In genomic region chr3:114847564-114847963, GRCh38 we compare ENCODE assay signal across 28 cellular contexts.
A peak's percentile ranks its signal among the peaks of the same experiment; 100 is the strongest.
DNase-seq lines count a peak whose midpoint lies in the region; ATAC-seq, FAIRE-seq and TF ChIP-seq lines count a peak whose summit lies in the region.
"Had no signal": no experiment of that assay in that cellular context is flagged by ENCODE, and none has a peak within 500 bp of the region (broad histone marks: within the 10 kb centered on the region; RNA-seq: fewer than 3 reads in every experiment).

No MANE protein-coding gene starts in this region.

- H3K27ac ChIP-seq in mammary epithelial cell (ENCODE audit: insufficient read depth, low read depth, low read length) (no peak overlapping the region), rectal smooth muscle tissue (ENCODE audit: low read depth, low read length) (peak overlapping the region; percentile 26), OCI-LY7 (ENCODE audit: low read depth, low read length, poor library complexity, severe bottlenecking) (no peak overlapping the region)
- H3K27ac ChIP-seq: epithelial cell of prostate, WERI-Rb-1 had no signal

- TF ChIP-seq CTCF in MCF 10A (IDR thresholded peaks at IDR 0.05; ENCODE audit: unreplicated experiment), result no peak
- no peak for TF ChIP-seq CTCF in mammary epithelial cell (conservative IDR thresholded peaks at IDR 0.05 in 1 of 2, IDR thresholded peaks at IDR 0.05 in 1 of 2; ENCODE audit: extremely low read depth in 1 of 2, insufficient read depth in 1 of 2, low read depth in 1 of 2, low read length in 2 of 2)
- no peak for TF ChIP-seq CTCF in epithelial cell of esophagus (IDR thresholded peaks at IDR 0.05; ENCODE audit: insufficient read depth, low read depth, low read length, missing control alignments)
- no peak for TF ChIP-seq CTCF in OCI-LY7 (conservative IDR thresholded peaks at IDR 0.05; ENCODE audit: low read length)

- no peak overlapping the region for H3K4me3 Mint-ChIP-seq in MCF 10A (ENCODE audit: unreplicated experiment)
- H3K4me3 Mint-ChIP-seq: activated CD8-positive, alpha-beta T cell treated with anti-CD3 and anti-CD28 coated beads, Interleukin-2, amount 10 ng/mL, durations not matched to agents 7 days and 5 days; CD14-positive monocyte; H9; naive thymus-derived CD4-positive, alpha-beta T cell; T-cell had no signal

- H3K4me2 ChIP-seq in mammary epithelial cell (ENCODE audit: insufficient read depth, low read depth, low read length) (no peak overlapping the region), OCI-LY7 (ENCODE audit: low read length) (no peak overlapping the region)

- BruUV-seq in MCF 10A (replicated peaks; lab: Mats Ljungman, UMichigan) (no TSS peak), mammary epithelial cell (replicated peaks; lab: Mats Ljungman, UMichigan) (no TSS peak), OCI-LY7 (replicated peaks; lab: Mats Ljungman, UMichigan) (no TSS peak)

- no peaks in the 10 kb centered on the region for H3K9me3 ChIP-seq in mammary epithelial cell (replicated peaks; ENCODE audit: insufficient read depth, low read length)
- H3K9me3 ChIP-seq in OCI-LY7 (ENCODE audit: low read length), result no peaks in the 10 kb centered on the region
- H3K9me3 ChIP-seq: left ventricle myocardium inferior had no signal

- no peaks in the 10 kb centered on the region for H3K9me2 ChIP-seq in OCI-LY7 (ENCODE audit: insufficient read depth, low read length)

- H4K20me1 ChIP-seq in mammary epithelial cell (ENCODE audit: insufficient read depth, low read length), result no peaks in the 10 kb centered on the region
- no peaks in the 10 kb centered on the region for H4K20me1 ChIP-seq in OCI-LY7 (ENCODE audit: insufficient read depth, low read length)

- H3K9me3 Mint-ChIP-seq in MCF 10A (ENCODE audit: unreplicated experiment), result no peaks in the 10 kb centered on the region
- H3K9me3 Mint-ChIP-seq: H9; naive thymus-derived CD4-positive, alpha-beta T cell; T-cell had no signal

- WGBS in mammary epithelial cell (ENCODE audit: low coverage, missing lambda C conversion rate), result 64% methylated on average over 2 of the region's 2 CpGs

- H3K4me1 ChIP-seq in mammary epithelial cell (ENCODE audit: insufficient read depth, low read length) (no peaks in the 10 kb centered on the region), rectal smooth muscle tissue (ENCODE audit: control insufficient read depth, insufficient read depth, low read length) (peaks cover 19% of the 10 kb centered on the region), OCI-LY7 (ENCODE audit: insufficient read depth, low read length, poor library complexity, severe bottlenecking) (no peaks in the 10 kb centered on the region)

- no peak overlapping the region for H3K27ac Mint-ChIP-seq in MCF 10A (ENCODE audit: low read depth, unreplicated experiment)
- H3K27ac Mint-ChIP-seq: activated CD8-positive, alpha-beta T cell treated with anti-CD3 and anti-CD28 coated beads, Interleukin-2, amount 10 ng/mL, durations not matched to agents 7 days and 5 days; CD14-positive monocyte; T-cell had no signal

- H3K79me2 ChIP-seq in mammary epithelial cell (ENCODE audit: insufficient read depth, low read length), result no peaks in the 10 kb centered on the region
- no peaks in the 10 kb centered on the region for H3K79me2 ChIP-seq in OCI-LY7 (ENCODE audit: insufficient read depth, low read depth, low read length)

- H3K36me3 ChIP-seq in mammary epithelial cell (ENCODE audit: insufficient read depth, low read length), result no peaks in the 10 kb centered on the region
- no peaks in the 10 kb centered on the region for H3K36me3 ChIP-seq in rectal smooth muscle tissue (ENCODE audit: control insufficient read depth, insufficient read depth, low read length)
- no peaks in the 10 kb centered on the region for H3K36me3 ChIP-seq in OCI-LY7 (ENCODE audit: insufficient read depth, low read length)
- H3K36me3 ChIP-seq: left ventricle myocardium inferior, WERI-Rb-1 had no signal

- H2AFZ ChIP-seq in mammary epithelial cell (ENCODE audit: low read depth, low read length) (no peak overlapping the region), OCI-LY7 (ENCODE audit: low read length) (no peak overlapping the region)

- no peak for TF ChIP-seq POLR2A in GM12891 (IDR thresholded peaks at IDR 0.05; ENCODE audit: low read depth, low read length)

- DNase-seq in MCF 10A (ENCODE audit: unreplicated experiment) (peak; percentile 28), mammary epithelial cell (no peak), epithelial cell of esophagus (ENCODE audit: low read depth) (peak; percentile 16), OCI-LY7 (ENCODE audit: low spot score) (no peak), RKO (ENCODE audit: low spot score) (no peak), GM12891 (ENCODE audit: insufficient read length, low spot score) (no peak)
- DNase-seq: activated CD4-positive, alpha-beta T cell treated with anti-CD3 and anti-CD28 coated beads for 4 hours; activated CD8-positive, alpha-beta T cell treated with anti-CD3 and anti-CD28 coated beads, Interleukin-2, amount 10 ng/mL, durations not matched to agents 7 days and 5 days; activated naive CD4-positive, alpha-beta T cell treated with anti-CD3 and anti-CD28 coated beads, Interleukin-2, amount 50 U/mL, for 16 hours; DMS79; effector CD4-positive, alpha-beta T cell; H9; Kasumi-1; left ventricle myocardium inferior; MV-4-11; naive thymus-derived CD4-positive, alpha-beta T cell; NCI-H1436 treated with DMSO at 0.1 percent for 48 hours; RPMI8226; small intestine; stimulated activated naive CD8-positive, alpha-beta T cell treated with anti-CD3 and anti-CD28 coated beads, Interleukin-15, Interleukin-2, amounts not matched to agents 100 U/mL and 50 U/mL, for 24 hours; T-cell; trophoblast cell; WERI-Rb-1 had no signal

- in situ Hi-C loops in mammary epithelial cell (cut with MboI; ENCODE audit: low sequenced_read_pairs in 2 of 2), result loop anchor here in 1 of 2 donors (25.0 kb wide), 1 partner anchor 315 kb away; no protein-coding TSS in a partner anchor

- dilution Hi-C loops in mammary epithelial cell (cut with HindIII; ENCODE audit: low sequenced_read_pairs), result no loop called here

- ATAC-seq in HG03520 (IDR thresholded peaks at IDR 0.05; ENCODE audit: unreplicated experiment), result no peak
- ATAC-seq: activated CD8-positive, alpha-beta T cell treated with anti-CD3 and anti-CD28 coated beads, Interleukin-2, amount 10 ng/mL, durations not matched to agents 7 days and 5 days; naive thymus-derived CD4-positive, alpha-beta T cell; stimulated activated naive CD8-positive, alpha-beta T cell treated with anti-CD3 and anti-CD28 coated beads, Interleukin-15, Interleukin-2, amounts not matched to agents 100 U/mL and 50 U/mL, for 24 hours; T-cell had no signal

- H3K27me3 Mint-ChIP-seq in MCF 10A (ENCODE audit: insufficient read depth, unreplicated experiment), result no peaks in the 10 kb centered on the region
- H3K27me3 Mint-ChIP-seq: naive thymus-derived CD4-positive, alpha-beta T cell; T-cell had no signal

- H3K4me1 Mint-ChIP-seq in MCF 10A (ENCODE audit: insufficient read depth, unreplicated experiment), result no peaks in the 10 kb centered on the region
- H3K4me1 Mint-ChIP-seq: CD14-positive monocyte had no signal

- FAIRE-seq in GM12891 (lab: Jason Lieb, UNC), result no peak
- FAIRE-seq: G401.6, small intestine had no signal

- H3K9ac ChIP-seq in mammary epithelial cell (ENCODE audit: insufficient read depth, low read length) (no peak overlapping the region), rectal smooth muscle tissue (ENCODE audit: low read length) (no peak overlapping the region)

- H3K27me3 ChIP-seq in mammary epithelial cell (ENCODE audit: insufficient read depth, low read length), result no peaks in the 10 kb centered on the region
- H3K27me3 ChIP-seq in rectal smooth muscle tissue (ENCODE audit: control insufficient read depth, insufficient read depth, low read length), result no peaks in the 10 kb centered on the region

- CTCF ChIA-PET in MCF 10A (lab: Yijun Ruan, JAX) (interaction anchor here (0.6 kb wide), 1 partner anchor 52 kb away, joined by 4 read pairs; no protein-coding TSS in a partner anchor), mammary epithelial cell (lab: Charles Lee; ENCODE audit: low non-redundant PET) (no interaction called here), OCI-LY7 (lab: Charles Lee; ENCODE audit: unreplicated experiment) (no interaction called here)

- no peaks in the 10 kb centered on the region for H3K36me3 Mint-ChIP-seq in MCF 10A (ENCODE audit: insufficient read depth, unreplicated experiment)
- H3K36me3 Mint-ChIP-seq: CD14-positive monocyte had no signal

- no peak overlapping the region for H3K4me3 ChIP-seq in mammary epithelial cell (replicated peaks in 1 of 3; ENCODE audit: insufficient read depth in 1 of 3, low read depth in 2 of 3, low read length in 3 of 3)
- no peak overlapping the region for H3K4me3 ChIP-seq in epithelial cell of esophagus (ENCODE audit: low read length)
- no peak overlapping the region for H3K4me3 ChIP-seq in rectal smooth muscle tissue (ENCODE audit: low read length)
- no peak overlapping the region for H3K4me3 ChIP-seq in OCI-LY7 (ENCODE audit: low read depth, low read length, poor library complexity, severe bottlenecking)
- H3K4me3 ChIP-seq: left ventricle myocardium inferior had no signal

- POLR2A ChIA-PET in MCF 10A (lab: Yijun Ruan, JAX) (no interaction called here), OCI-LY7 (lab: Charles Lee) (no interaction called here)

- intact Hi-C loops in MCF 10A (cut with micrococcal nuclease), result no loop called here
- intact Hi-C loops in mammary epithelial cell (cut with micrococcal nuclease), result no loop called here
- intact Hi-C loops in OCI-LY7 (cut with micrococcal nuclease; ENCODE audit: unreplicated experiment), result no loop called here

TF ChIP-seq in GM12891, 5 proteins besides CTCF, POLR2A, EP300 and RAD21:
- TF ChIP-seq POLR2AphosphoS5 (IDR thresholded peaks at IDR 0.05; ENCODE audit: low read depth, low read length), result no peak
- no peak for TF ChIP-seq POU2F2 (IDR thresholded peaks at IDR 0.05; ENCODE audit: low read depth, low read length)
- TF ChIP-seq SPI1 (IDR thresholded peaks at IDR 0.05; ENCODE audit: low read depth, low read length), result no peak
- TF ChIP-seq PAX5 (IDR thresholded peaks at IDR 0.05; ENCODE audit: insufficient read depth, low read length, severe bottlenecking), result no peak
- TF ChIP-seq TAF1 (IDR thresholded peaks at IDR 0.05; ENCODE audit: low read depth, low read length), result no peak

Comparison
In these comparisons a context has a peak if more than half of its experiments do, and no peak if none do; other contexts are left out.
1. DNase-seq: peak in MCF 10A (single experiment) and epithelial cell of esophagus (single experiment); none in mammary epithelial cell (single experiment), OCI-LY7 (single experiment), RKO (single experiment) and GM12891 (single experiment).